In genomic region chr11:67458266-67458665, GRCh38 we compare ENCODE assay signal across 37 cellular contexts. TPM values are rescaled to one million over a fixed set of nuclear protein-coding genes. Genes with fewer than 3 reads are reported as not detected.
"Had no signal": no experiment of that assay in that cellular context is flagged by ENCODE, and none has a peak within 500 bp of the region (broad histone marks: within the 10 kb centered on the region; RNA-seq: fewer than 3 reads in every experiment).

No MANE protein-coding gene starts in this region.

- H3K4me1 ChIP-seq: gastroesophageal sphincter, neural progenitor cell, right atrium auricular region, upper lobe of right lung had no signal

- H3K27ac Mint-ChIP-seq: activated CD4-positive, alpha-beta memory T cell treated with anti-CD3 and anti-CD28 coated beads, Interleukin-2, amount 10 ng/mL, durations not matched to agents 7 days and 5 days; activated CD4-positive, alpha-beta T cell treated with anti-CD3 and anti-CD28 coated beads, Interleukin-2, amount 10 ng/mL, durations not matched to agents 7 days and 5 days; activated naive CD4-positive, alpha-beta T cell treated with anti-CD3 and anti-CD28 coated beads, Interleukin-2, amount 10 ng/mL, durations not matched to agents 7 days and 5 days; activated naive CD8-positive, alpha-beta T cell treated with anti-CD3 and anti-CD28 coated beads, Interleukin-2, amount 10 ng/mL, durations not matched to agents 7 days and 5 days; activated T-cell treated with anti-CD3 and anti-CD28 coated beads, Interleukin-2, amount 50 U/mL, for 24 hours; natural killer cell; neural progenitor cell; stimulated activated effector memory CD8-positive, alpha-beta T cell treated with anti-CD3 and anti-CD28 coated beads, Interleukin-12 subunit alpha, Interleukin-12 subunit beta, amount 100 ng/mL, for 72 hours; T-helper 17 cell had no signal

- H3K4me2 ChIP-seq: hepatocyte, neural progenitor cell had no signal

- H3K9me3 ChIP-seq: gastroesophageal sphincter, right atrium auricular region, stomach, thyroid gland, upper lobe of right lung had no signal

- H3K79me2 ChIP-seq: hepatocyte had no signal

- H3K9me3 Mint-ChIP-seq: activated CD4-positive, alpha-beta memory T cell treated with anti-CD3 and anti-CD28 coated beads, Interleukin-2, amount 10 ng/mL, durations not matched to agents 7 days and 5 days; activated CD4-positive, alpha-beta T cell treated with anti-CD3 and anti-CD28 coated beads, Interleukin-2, amount 10 ng/mL, durations not matched to agents 7 days and 5 days; activated naive CD4-positive, alpha-beta T cell treated with anti-CD3 and anti-CD28 coated beads, Interleukin-2, amount 10 ng/mL, durations not matched to agents 7 days and 5 days; activated naive CD8-positive, alpha-beta T cell treated with anti-CD3 and anti-CD28 coated beads, Interleukin-2, amount 10 ng/mL, durations not matched to agents 7 days and 5 days; activated T-cell treated with anti-CD3 and anti-CD28 coated beads, Interleukin-2, amount 50 U/mL, for 24 hours; natural killer cell; neural progenitor cell; stimulated activated effector memory CD8-positive, alpha-beta T cell treated with anti-CD3 and anti-CD28 coated beads, Interleukin-12 subunit alpha, Interleukin-12 subunit beta, amount 100 ng/mL, for 72 hours had no signal

- H2AFZ ChIP-seq: hepatocyte, neural progenitor cell had no signal

- H3K36me3 Mint-ChIP-seq: activated naive CD4-positive, alpha-beta T cell treated with anti-CD3 and anti-CD28 coated beads, Interleukin-2, amount 10 ng/mL, durations not matched to agents 7 days and 5 days; activated naive CD8-positive, alpha-beta T cell treated with anti-CD3 and anti-CD28 coated beads, Interleukin-2, amount 10 ng/mL, durations not matched to agents 7 days and 5 days; natural killer cell; neural progenitor cell; stimulated activated effector memory CD8-positive, alpha-beta T cell treated with anti-CD3 and anti-CD28 coated beads, Interleukin-12 subunit alpha, Interleukin-12 subunit beta, amount 100 ng/mL, for 72 hours had no signal

- H3K27ac ChIP-seq: brain microvascular endothelial cell, coronary artery, dorsolateral prefrontal cortex, gastroesophageal sphincter, hepatocyte, neural progenitor cell, right atrium auricular region, stomach, thyroid gland, upper lobe of right lung, WERI-Rb-1 had no signal

- H3K4me1 Mint-ChIP-seq: activated naive CD8-positive, alpha-beta T cell treated with anti-CD3 and anti-CD28 coated beads, Interleukin-2, amount 10 ng/mL, durations not matched to agents 7 days and 5 days had no signal

- H3K27me3 ChIP-seq: brain microvascular endothelial cell, dorsolateral prefrontal cortex, gastroesophageal sphincter, hepatocyte, neural progenitor cell, right atrium auricular region, stomach, thyroid gland, upper lobe of right lung had no signal

- H3K27me3 Mint-ChIP-seq: activated CD4-positive, alpha-beta T cell treated with anti-CD3 and anti-CD28 coated beads, Interleukin-2, amount 10 ng/mL, durations not matched to agents 7 days and 5 days; activated T-cell treated with anti-CD3 and anti-CD28 coated beads, Interleukin-2, amount 50 U/mL, for 24 hours; T-helper 17 cell had no signal

- DNase-seq: activated CD4-positive, alpha-beta memory T cell treated with anti-CD3 and anti-CD28 coated beads, Interleukin-2, amount 10 ng/mL, durations not matched to agents 7 days and 5 days; activated CD4-positive, alpha-beta T cell treated with anti-CD3 and anti-CD28 coated beads, Interleukin-2, amount 10 ng/mL, durations not matched to agents 7 days and 5 days; activated CD4-positive, CD25-positive, alpha-beta regulatory T cell treated with anti-CD3 and anti-CD28 coated beads, Interleukin-2, amount 50 U/mL, for 72 hours; activated CD8-positive, alpha-beta memory T cell treated with anti-CD3 and anti-CD28 coated beads, Interleukin-2, amount 50 U/mL, for 48 hours; activated gamma-delta T cell; activated naive CD4-positive, alpha-beta T cell treated with anti-CD3 and anti-CD28 coated beads, Interleukin-2, amount 10 ng/mL, durations not matched to agents 7 days and 5 days; activated naive CD8-positive, alpha-beta T cell treated with anti-CD3 and anti-CD28 coated beads, Interleukin-2, amount 10 ng/mL, durations not matched to agents 7 days and 5 days; activated T-cell treated with anti-CD3 and anti-CD28 coated beads, Interleukin-2, amount 50 U/mL, for 24 hours; brain microvascular endothelial cell; dorsolateral prefrontal cortex; left colon; mesenchymal stem cell; natural killer cell; occipital lobe; stimulated activated CD4-positive, alpha-beta T cell treated with anti-CD3 and anti-CD28 coated beads, Interleukin-4, amount 100 ng/mL, for 24 hours; stomach; T-helper 17 cell; T1000; thyroid gland; upper lobe of right lung; WERI-Rb-1 had no signal

- H3K4me3 ChIP-seq: coronary artery, dorsolateral prefrontal cortex, gastroesophageal sphincter, hepatocyte, neural progenitor cell, right atrium auricular region, stomach, thyroid gland, upper lobe of right lung had no signal

- H3K36me3 ChIP-seq: brain microvascular endothelial cell, gastroesophageal sphincter, neural progenitor cell, right atrium auricular region, stomach, thyroid gland, upper lobe of right lung, WERI-Rb-1 had no signal

- H3K4me3 Mint-ChIP-seq: activated CD4-positive, alpha-beta memory T cell treated with anti-CD3 and anti-CD28 coated beads, Interleukin-2, amount 10 ng/mL, durations not matched to agents 7 days and 5 days; activated CD4-positive, alpha-beta T cell treated with anti-CD3 and anti-CD28 coated beads, Interleukin-2, amount 10 ng/mL, durations not matched to agents 7 days and 5 days; activated naive CD4-positive, alpha-beta T cell treated with anti-CD3 and anti-CD28 coated beads, Interleukin-2, amount 10 ng/mL, durations not matched to agents 7 days and 5 days; activated naive CD8-positive, alpha-beta T cell treated with anti-CD3 and anti-CD28 coated beads, Interleukin-2, amount 10 ng/mL, durations not matched to agents 7 days and 5 days; activated T-cell treated with anti-CD3 and anti-CD28 coated beads, Interleukin-2, amount 50 U/mL, for 24 hours; natural killer cell; neural progenitor cell; stimulated activated effector memory CD8-positive, alpha-beta T cell treated with anti-CD3 and anti-CD28 coated beads, Interleukin-12 subunit alpha, Interleukin-12 subunit beta, amount 100 ng/mL, for 72 hours had no signal

- ATAC-seq: gastroesophageal sphincter; left colon; natural killer cell; stimulated activated effector memory CD8-positive, alpha-beta T cell treated with anti-CD3 and anti-CD28 coated beads, Interleukin-12 subunit alpha, Interleukin-12 subunit beta, amount 100 ng/mL, for 72 hours; T-helper 17 cell; upper lobe of right lung had no signal

- H3K9ac ChIP-seq: neural progenitor cell had no signal

RNA-seq across cellular contexts. Expression of gene CABP4, which starts 3.1 kb away (rescaled TPM):
- total RNA-seq: astrocyte, fibroblast of lung, fibroblast of villous mesenchyme, hepatocyte, occipital lobe had no signal
- polyA plus RNA-seq: fibroblast of lung, hepatocyte, keratinocyte had no signal

RNA-seq across cellular contexts. Expression of gene GPR152, which starts 5.7 kb away (rescaled TPM):
- total RNA-seq: activated CD4-positive, alpha-beta memory T cell treated with anti-CD3 and anti-CD28 coated beads, Interleukin-2, amount 10 ng/mL, durations not matched to agents 7 days and 5 days; activated CD4-positive, alpha-beta T cell treated with anti-CD3 and anti-CD28 coated beads, Interleukin-2, amount 10 ng/mL, durations not matched to agents 7 days and 5 days; activated naive CD8-positive, alpha-beta T cell treated with anti-CD3 and anti-CD28 coated beads, Interleukin-2, amount 10 ng/mL, durations not matched to agents 7 days and 5 days; astrocyte; cardiac septum; cerebellum; endothelial cell of umbilical vein; fibroblast of lung; fibroblast of villous mesenchyme; gastroesophageal sphincter; hepatocyte; left colon; lower leg skin; occipital lobe; pulmonary artery endothelial cell; right atrium auricular region; stomach; T-helper 17 cell; thyroid gland; upper lobe of right lung had no signal
- polyA plus RNA-seq: endothelial cell of umbilical vein, esophagus, fibroblast of lung, hepatocyte, keratinocyte, stomach had no signal

RNA-seq across cellular contexts. Expression of gene PTPRCAP, which starts 20.8 kb away (rescaled TPM):
- total RNA-seq: endothelial cell of umbilical vein, fibroblast of villous mesenchyme, occipital lobe had no signal
- polyA plus RNA-seq: fibroblast of lung, keratinocyte had no signal
